ENCODE assay signal across 17 cellular contexts in the genomic region with DNA sequence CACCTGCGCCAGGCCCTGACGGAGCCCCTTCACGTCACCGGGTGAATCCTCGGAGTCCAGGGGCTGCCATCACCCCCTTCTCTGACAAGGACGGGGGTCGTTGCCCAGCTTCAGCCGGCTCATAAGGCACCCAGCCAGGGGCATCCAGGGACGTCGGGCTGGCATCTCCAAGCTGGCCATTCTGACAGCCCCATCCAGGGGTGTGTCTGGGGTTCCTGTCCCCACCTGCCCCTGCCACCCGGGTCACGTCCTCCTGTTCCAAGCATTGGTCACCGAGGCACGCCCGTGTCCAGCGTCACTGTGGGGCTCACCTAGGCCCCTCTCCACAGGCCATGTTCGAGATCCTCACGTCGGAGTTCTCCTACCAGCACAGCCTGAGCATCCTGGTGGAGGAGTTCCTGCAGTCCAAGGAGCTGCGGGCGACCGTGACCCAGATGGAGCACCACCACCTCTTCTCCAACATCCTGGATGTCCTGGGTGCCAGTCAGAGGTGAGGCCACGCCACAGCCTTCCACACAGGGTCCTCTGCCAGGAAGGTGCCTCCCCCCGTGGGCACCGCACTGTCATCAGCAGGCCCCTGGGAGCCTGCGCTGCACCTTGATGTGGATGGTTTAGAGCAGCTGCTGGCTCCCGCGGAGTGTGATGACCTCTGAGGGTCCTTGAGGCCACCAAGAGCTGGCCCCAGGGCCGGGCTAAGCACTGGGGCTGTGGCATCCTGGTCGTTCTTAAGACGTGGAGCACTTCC. TPM values are rescaled to one million over a fixed set of nuclear protein-coding genes. Genes with fewer than 3 reads are reported as not detected.
DNase-seq lines count a peak whose midpoint lies in the region; ATAC-seq and TF ChIP-seq lines count a peak whose summit lies in the region.
"Had no signal": no experiment of that assay in that cellular context is flagged by ENCODE, and none has a peak within 500 bp of the region (broad histone marks: within the 10 kb centered on the region; RNA-seq: fewer than 3 reads in every experiment).

No MANE protein-coding gene starts in this region.

- no peaks in the 10 kb centered on the region for H3K9me3 ChIP-seq in left ventricle myocardium inferior (replicated peaks)
- no peaks in the 10 kb centered on the region for H3K9me3 ChIP-seq in mesenchymal stem cell (ENCODE audit: control insufficient read depth, low read length)
- no peaks in the 10 kb centered on the region for H3K9me3 ChIP-seq in aorta (ENCODE audit: control insufficient read depth, low read length)

- H2AK5ac ChIP-seq in mesenchymal stem cell (ENCODE audit: low read length, severe bottlenecking) = no peak overlapping the region

- peak; percentile 0 for DNase-seq in stimulated activated CD4-positive, alpha-beta T cell treated with anti-CD3 and anti-CD28 coated beads, Interleukin-1b, Interleukin-23, amount 100 ng/mL, for 48 hours
- no peak for DNase-seq in stimulated activated CD4-positive, alpha-beta T cell treated with anti-CD3 and anti-CD28 coated beads, Interleukin-4, amount 100 ng/mL, for 24 hours
- DNase-seq in left ventricle myocardium inferior = peak; percentile 11
- DNase-seq in mesenchymal stem cell = no peak
- DNase-seq in aorta = peak; percentile 27 to 74
- DNase-seq in DMS114 treated with DMSO at 0.1 percent for 48 hours (lab: John Stamatoyannopoulos, UW; ENCODE audit: unreplicated experiment) = no peak
- DNase-seq in activated naive CD4-positive, alpha-beta T cell treated with anti-CD3 and anti-CD28 coated beads, Interleukin-2, amount 10 ng/mL, durations not matched to agents 7 days and 5 days = no peak
- DNase-seq: AML-193, H9, IMR-90, Kasumi-1, NCI-H187 treated with DMSO at 0.1 percent for 48 hours, NCI-H2171, NCI-H82, SHP77 had no signal

- no peaks in the 10 kb centered on the region for H3K36me3 Mint-ChIP-seq in activated naive CD4-positive, alpha-beta T cell treated with anti-CD3 and anti-CD28 coated beads, Interleukin-2, amount 10 ng/mL, durations not matched to agents 7 days and 5 days
- H3K36me3 Mint-ChIP-seq: CD8-positive, alpha-beta T cell had no signal

- no peak overlapping the region for H3K27ac ChIP-seq in left ventricle myocardium inferior (replicated peaks)
- H3K27ac ChIP-seq in mesenchymal stem cell (ENCODE audit: low read length, poor library complexity, severe bottlenecking) = no peak overlapping the region
- H3K27ac ChIP-seq in aorta (ENCODE audit: low read depth in 1 of 2, low read length in 2 of 2) = no peak overlapping the region

- peaks cover 12% of the 10 kb centered on the region for H3K4me1 ChIP-seq in left ventricle myocardium inferior
- H3K4me1 ChIP-seq in mesenchymal stem cell (ENCODE audit: control insufficient read depth, insufficient read depth, low read depth, low read length) = peaks cover 50% of the 10 kb centered on the region
- no peaks in the 10 kb centered on the region for H3K4me1 ChIP-seq in aorta (ENCODE audit: control insufficient read depth in 1 of 2, insufficient read depth in 2 of 2, low read length in 2 of 2)

- H3K27ac Mint-ChIP-seq in activated naive CD4-positive, alpha-beta T cell treated with anti-CD3 and anti-CD28 coated beads, Interleukin-2, amount 10 ng/mL, durations not matched to agents 7 days and 5 days = no peak overlapping the region
- H3K27ac Mint-ChIP-seq: CD8-positive, alpha-beta T cell had no signal

- WGBS in mesenchymal stem cell = 93% methylated on average over 31 of the region's 31 CpGs
- 87 to 89% methylated on average over 31 of the region's 31 CpGs for WGBS in aorta, 2 donors

- H3K4me1 Mint-ChIP-seq in activated naive CD4-positive, alpha-beta T cell treated with anti-CD3 and anti-CD28 coated beads, Interleukin-2, amount 10 ng/mL, durations not matched to agents 7 days and 5 days = no peaks in the 10 kb centered on the region

- no peak overlapping the region for H3K18ac ChIP-seq in mesenchymal stem cell (ENCODE audit: low read depth in 1 of 2, low read length in 2 of 2)

- H2BK12ac ChIP-seq in mesenchymal stem cell (ENCODE audit: low read length in 2 of 2) = peak overlapping the region in 1 of 2 experiments; percentile 18

- H3K23ac ChIP-seq in mesenchymal stem cell (ENCODE audit: low read length in 2 of 2) = no peak overlapping the region

- no peak overlapping the region for H2BK5ac ChIP-seq in mesenchymal stem cell (ENCODE audit: low read depth, low read length, poor library complexity, severe bottlenecking)

- H3K27me3 ChIP-seq in left ventricle myocardium inferior (ENCODE audit: low read depth) (no peaks in the 10 kb centered on the region), mesenchymal stem cell (ENCODE audit: control insufficient read depth in 1 of 2, insufficient read depth in 1 of 2, low read length in 2 of 2) (peaks cover 0 to 59% of the 10 kb centered on the region in 2 experiments), aorta (ENCODE audit: control insufficient read depth in 1 of 2, insufficient read depth in 2 of 2, low read length in 1 of 2) (no peaks in the 10 kb centered on the region)

- H3K9ac ChIP-seq in mesenchymal stem cell (ENCODE audit: low read length) = no peak overlapping the region

- intact Hi-C loops in left ventricle myocardium inferior (cut with micrococcal nuclease) (no loop called here), aorta (cut with DNase I) (no loop called here)

- H2BK15ac ChIP-seq in mesenchymal stem cell (ENCODE audit: low read depth, poor library complexity, severe bottlenecking) = peak overlapping the region; percentile 19

- no peak overlapping the region for H3K14ac ChIP-seq in mesenchymal stem cell (ENCODE audit: low read length in 2 of 2)

- no peak for ATAC-seq in aorta (ENCODE audit: low FRiP score)
- no peak for ATAC-seq in GM19463 (IDR thresholded peaks at IDR 0.05; ENCODE audit: unreplicated experiment)
- ATAC-seq: CD8-positive, alpha-beta T cell had no signal

- no peak overlapping the region for H3K4me2 ChIP-seq in mesenchymal stem cell (ENCODE audit: low read length, poor library complexity, severe bottlenecking)

- no peak overlapping the region for H3K4me3 ChIP-seq in left ventricle myocardium inferior
- no peak overlapping the region for H3K4me3 ChIP-seq in mesenchymal stem cell (ENCODE audit: insufficient read depth in 1 of 2, low read depth in 1 of 2, low read length in 2 of 2)
- no peak overlapping the region for H3K4me3 ChIP-seq in aorta (ENCODE audit: low read length in 2 of 2)

- no peak for TF ChIP-seq CTCF in left ventricle myocardium inferior (IDR thresholded peaks at IDR 0.05; ENCODE audit: borderline replicate concordance)

- H4K91ac ChIP-seq in mesenchymal stem cell (ENCODE audit: low read length) = peak overlapping the region; percentile 14

- H4K8ac ChIP-seq in mesenchymal stem cell (ENCODE audit: low read length) = no peak overlapping the region

- CTCF ChIA-PET in activated naive CD4-positive, alpha-beta T cell treated with anti-CD3 and anti-CD28 coated beads, Interleukin-2, amount 10 ng/mL, durations not matched to agents 7 days and 5 days (lab: Charles Lee) = no interaction called here

- H3K36me3 ChIP-seq in left ventricle myocardium inferior (no peaks in the 10 kb centered on the region), mesenchymal stem cell (ENCODE audit: control insufficient read depth in 1 of 2, insufficient read depth in 2 of 2, low read depth in 1 of 2, low read length in 2 of 2) (no peaks in the 10 kb centered on the region), aorta (ENCODE audit: control insufficient read depth in 1 of 2, insufficient read depth in 2 of 2, low read length in 1 of 2) (no peaks in the 10 kb centered on the region)

- no peak overlapping the region for H2AFZ ChIP-seq in mesenchymal stem cell (ENCODE audit: low read depth, low read length)

- H3K79me1 ChIP-seq in mesenchymal stem cell (replicated peaks; ENCODE audit: low read length, poor library complexity, severe bottlenecking) = no peaks in the 10 kb centered on the region

- H3K4me3 Mint-ChIP-seq in activated naive CD4-positive, alpha-beta T cell treated with anti-CD3 and anti-CD28 coated beads, Interleukin-2, amount 10 ng/mL, durations not matched to agents 7 days and 5 days = no peak overlapping the region
- H3K4me3 Mint-ChIP-seq: CD8-positive, alpha-beta T cell; H9 had no signal

- H2BK120ac ChIP-seq in mesenchymal stem cell (ENCODE audit: low read depth, low read length) = no peak overlapping the region

- no peaks in the 10 kb centered on the region for H3K27me3 Mint-ChIP-seq in activated naive CD4-positive, alpha-beta T cell treated with anti-CD3 and anti-CD28 coated beads, Interleukin-2, amount 10 ng/mL, durations not matched to agents 7 days and 5 days

- H3K4ac ChIP-seq in mesenchymal stem cell (ENCODE audit: low read depth in 1 of 2, low read length in 2 of 2) = no peak overlapping the region

- H3K9me3 Mint-ChIP-seq in activated naive CD4-positive, alpha-beta T cell treated with anti-CD3 and anti-CD28 coated beads, Interleukin-2, amount 10 ng/mL, durations not matched to agents 7 days and 5 days = no peaks in the 10 kb centered on the region
- H3K9me3 Mint-ChIP-seq: CD8-positive, alpha-beta T cell; H9 had no signal

RNA-seq across cellular contexts. Expression of a gene that starts 14.8 kb away (rescaled TPM):
- total RNA-seq in left ventricle myocardium inferior (0.52 TPM), aorta (1 to 10 TPM in 1 of 2 donors, under 1 TPM in 1; 0.62 to 1.4 TPM)
- polyA plus RNA-seq in mesenchymal stem cell (2013, experiment 1 of 2) = 0.73 TPM
- 0.49 TPM for polyA plus RNA-seq in mesenchymal stem cell (2013, experiment 2 of 2)
- polyA plus RNA-seq in aorta = 1 to 10 TPM in 1 of 2 donors, not detected in 1; 8.8 TPM
- total RNA-seq: CD8-positive, alpha-beta T cell had no signal

Comparison
In these comparisons a context has a peak if more than half of its experiments do, and no peak if none do; other contexts are left out.
1. DNase-seq: peak in stimulated activated CD4-positive, alpha-beta T cell treated with anti-CD3 and anti-CD28 coated beads, Interleukin-1b, Interleukin-23, amount 100 ng/mL, for 48 hours (single experiment), left ventricle myocardium inferior (single experiment) and aorta (2 of 2); none in stimulated activated CD4-positive, alpha-beta T cell treated with anti-CD3 and anti-CD28 coated beads, Interleukin-4, amount 100 ng/mL, for 24 hours (single experiment), mesenchymal stem cell (single experiment), DMS114 treated with DMSO at 0.1 percent for 48 hours (single experiment) and activated naive CD4-positive, alpha-beta T cell treated with anti-CD3 and anti-CD28 coated beads, Interleukin-2, amount 10 ng/mL, durations not matched to agents 7 days and 5 days (single experiment).